Comparison of ENCODE assay signal across 17 cellular contexts in the genomic region with DNA sequence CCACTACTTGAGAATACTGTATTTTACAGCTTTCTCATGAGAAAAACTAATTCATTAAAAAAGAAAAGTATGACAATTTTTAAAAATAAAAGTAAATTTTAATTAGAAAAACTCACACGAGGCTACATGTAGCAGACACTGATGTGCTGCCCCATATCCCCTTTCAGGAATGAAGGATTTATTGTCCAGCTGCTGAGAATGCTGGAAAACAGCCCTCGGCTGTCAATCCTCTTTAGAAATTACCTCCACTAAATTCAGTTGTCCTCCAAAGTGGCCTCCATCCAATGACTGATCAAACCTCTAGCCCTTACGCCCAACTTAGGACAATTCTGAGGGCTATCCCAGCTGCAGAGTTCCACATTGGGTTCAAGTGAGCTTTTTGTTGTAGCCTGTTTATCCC. TPM values are rescaled to one million over a fixed set of nuclear protein-coding genes. Genes with fewer than 3 reads are reported as not detected.
A peak's percentile ranks its signal among the peaks of the same experiment; 100 is the strongest.
DNase-seq lines count a peak whose midpoint lies in the region; ATAC-seq and TF ChIP-seq lines count a peak whose summit lies in the region.
"Had no signal": no experiment of that assay in that cellular context is flagged by ENCODE, and none has a peak within 500 bp of the region (broad histone marks: within the 10 kb centered on the region; RNA-seq: fewer than 3 reads in every experiment).

No MANE protein-coding gene starts in this region.

- H3K9me3 ChIP-seq in heart right ventricle (peaks cover 0 to 27% (median 8%) of the 10 kb centered on the region in 11 donors), subcutaneous abdominal adipose tissue (ENCODE audit: control insufficient read depth in 5 of 5, low read length in 5 of 5) (peaks cover 0 to 10% (median 7%) of the 10 kb centered on the region in 5 donors)

- peak overlapping the region; percentile 61 for H2BK120ac ChIP-seq in mesendoderm (ENCODE audit: low read depth, low read length)

- no peak overlapping the region for H2BK15ac ChIP-seq in mesendoderm (replicated peaks; ENCODE audit: low read depth)

- peak overlapping the region; percentile 87 for H3K18ac ChIP-seq in mesendoderm (ENCODE audit: low read length)

- H3K56ac ChIP-seq in mesendoderm (ENCODE audit: low read length), result no peak overlapping the region

- H3K27me3 Mint-ChIP-seq in activated naive CD8-positive, alpha-beta T cell treated with anti-CD3 and anti-CD28 coated beads for 36 hours, result no peaks in the 10 kb centered on the region
- H3K27me3 Mint-ChIP-seq: effector memory CD8-positive, alpha-beta T cell; naive B cell; stimulated activated naive CD8-positive, alpha-beta T cell treated with anti-CD3 and anti-CD28 coated beads, Interleukin-15, Interleukin-2, amounts not matched to agents 100 ng/mL and 50 ng/mL, for 24 hours had no signal

- no peak overlapping the region for H3K4me3 Mint-ChIP-seq in activated naive CD8-positive, alpha-beta T cell treated with anti-CD3 and anti-CD28 coated beads for 36 hours
- H3K4me3 Mint-ChIP-seq: immature natural killer cell, naive B cell had no signal

- intact Hi-C loops in heart right ventricle (cut with DNase I) (loop anchor here in 1 of 10 donors (10.0 kb wide), 1 partner anchor 359 kb away; no protein-coding TSS in a partner anchor), left ventricle myocardium superior (cut with micrococcal nuclease) (no loop called here)

- H3K27me3 ChIP-seq in heart right ventricle (no peaks in the 10 kb centered on the region), mesendoderm (ENCODE audit: insufficient read depth, low read length, poor library complexity) (no peaks in the 10 kb centered on the region), subcutaneous abdominal adipose tissue (ENCODE audit: control insufficient read depth in 5 of 5, insufficient read depth in 4 of 5, low read length in 5 of 5) (no peaks in the 10 kb centered on the region)
- H3K27me3 ChIP-seq: sigmoid colon had no signal

- 65 to 67% methylated on average over 3 of the region's 3 CpGs for WGBS in heart right ventricle, 2 donors
- WGBS in mesendoderm (ENCODE audit: extremely low coverage, insufficient coverage, low lambda C conversion rate), result no CpG with 5 or more reads among the region's 3 CpGs

- H4K5ac ChIP-seq in mesendoderm (ENCODE audit: low read length), result no peak overlapping the region

- peaks cover 39% of the 10 kb centered on the region for H3K36me3 Mint-ChIP-seq in activated naive CD8-positive, alpha-beta T cell treated with anti-CD3 and anti-CD28 coated beads for 36 hours

- H3K9ac ChIP-seq in mesendoderm (ENCODE audit: low read length) (peak overlapping the region; percentile 25), subcutaneous abdominal adipose tissue (ENCODE audit: low read length in 5 of 5) (peak overlapping the region in 2 of 5 donors; percentile 16 to 56)

- TF ChIP-seq CTCF in heart right ventricle (IDR thresholded peaks at IDR 0.05), result no peak

- H3K23ac ChIP-seq in mesendoderm (ENCODE audit: low read length), result no peak overlapping the region

- H2BK5ac ChIP-seq in mesendoderm (ENCODE audit: low read length), result peak overlapping the region; percentile 17

- H3K4me2 ChIP-seq in mesendoderm (ENCODE audit: low read length), result no peak overlapping the region

- peaks cover 0 to 66% (median 39%) of the 10 kb centered on the region in 9 donors for H3K4me1 ChIP-seq in heart right ventricle
- H3K4me1 ChIP-seq in mesendoderm (ENCODE audit: control insufficient read depth, low read depth, low read length), result peaks cover 17% of the 10 kb centered on the region
- peaks cover 1 to 32% (median 26%) of the 10 kb centered on the region in 5 donors for H3K4me1 ChIP-seq in subcutaneous abdominal adipose tissue (ENCODE audit: control insufficient read depth in 5 of 5, insufficient read depth in 5 of 5, low read length in 5 of 5)

- DNase-seq in heart right ventricle (no peak), left ventricle myocardium superior (no peak), mesendoderm (no peak), pons (ENCODE audit: low spot score) (no peak)
- no peak for DNase-seq in activated naive CD8-positive, alpha-beta T cell treated with anti-CD3 and anti-CD28 coated beads for 36 hours
- no peak for DNase-seq in central memory CD4-positive, alpha-beta T cell
- DNase-seq: activated naive CD4-positive, alpha-beta T cell; AML-193; effector memory CD8-positive, alpha-beta T cell; GOT3; immature natural killer cell; naive B cell; sigmoid colon had no signal

- ATAC-seq in heart right ventricle (no peak), left ventricle myocardium superior (no peak), HG03095 (IDR thresholded peaks at IDR 0.05; ENCODE audit: unreplicated experiment) (no peak)
- ATAC-seq: effector memory CD8-positive, alpha-beta T cell had no signal

- peaks cover 0 to 18% (median 0%) of the 10 kb centered on the region in 9 donors for H3K36me3 ChIP-seq in heart right ventricle
- no peaks in the 10 kb centered on the region for H3K36me3 ChIP-seq in mesendoderm (ENCODE audit: control insufficient read depth, insufficient read depth, low read length)
- peaks cover 0 to 2% (median 0%) of the 10 kb centered on the region in 5 donors for H3K36me3 ChIP-seq in subcutaneous abdominal adipose tissue (ENCODE audit: control insufficient read depth in 5 of 5, insufficient read depth in 5 of 5, low read length in 5 of 5)
- H3K36me3 ChIP-seq: sigmoid colon had no signal

- H3K27ac ChIP-seq in heart right ventricle (peak overlapping the region in 7 of 10 donors; percentile 2 to 63 (median 54)), mesendoderm (ENCODE audit: low read depth, low read length) (no peak overlapping the region), subcutaneous abdominal adipose tissue (ENCODE audit: low read depth, low read length) (peak overlapping the region; percentile 67)

- H3K4ac ChIP-seq in mesendoderm (ENCODE audit: low read depth, low read length), result no peak overlapping the region

- H3K79me2 ChIP-seq in mesendoderm (ENCODE audit: control insufficient read depth, insufficient read depth, low read length), result peaks cover 68% of the 10 kb centered on the region

- H3K4me3 ChIP-seq in heart right ventricle (no peak overlapping the region), mesendoderm (ENCODE audit: low read length) (no peak overlapping the region), subcutaneous abdominal adipose tissue (ENCODE audit: low read depth in 1 of 5, low read length in 5 of 5) (no peak overlapping the region)
- H3K4me3 ChIP-seq: sigmoid colon, SK-N-MC had no signal

- H3K9me3 Mint-ChIP-seq in activated naive CD8-positive, alpha-beta T cell treated with anti-CD3 and anti-CD28 coated beads for 36 hours, result peaks cover 9% of the 10 kb centered on the region

- H2AK5ac ChIP-seq in mesendoderm (ENCODE audit: low read length), result no peak overlapping the region

- peak overlapping the region; percentile 28 for H4K8ac ChIP-seq in mesendoderm (ENCODE audit: low read depth, low read length)

- H3K4me1 Mint-ChIP-seq in activated naive CD8-positive, alpha-beta T cell treated with anti-CD3 and anti-CD28 coated beads for 36 hours, result peaks cover 39% of the 10 kb centered on the region

- peaks cover 7% of the 10 kb centered on the region for H3K79me1 ChIP-seq in mesendoderm (ENCODE audit: low read length)

- peak overlapping the region; percentile 86 for H3K27ac Mint-ChIP-seq in activated naive CD8-positive, alpha-beta T cell treated with anti-CD3 and anti-CD28 coated beads for 36 hours

RNA-seq across cellular contexts. Expression of a gene that starts 29.8 kb away (rescaled TPM):
- total RNA-seq in heart right ventricle (1 to 10 TPM; 6.9 to 9.4 (median 8.5) TPM), left ventricle myocardium superior (6.4 TPM)
- 1 to 10 TPM; 6.2 to 8.5 TPM for polyA plus RNA-seq in heart right ventricle
- total RNA-seq in activated naive CD8-positive, alpha-beta T cell treated with anti-CD3 and anti-CD28 coated beads for 36 hours, result 1 to 10 TPM; 7.3 to 8.8 TPM
- 10.3 TPM for polyA plus RNA-seq in mesendoderm (2013, experiment 1 of 2)
- polyA plus RNA-seq in mesendoderm (2013, experiment 2 of 2), result 9.5 TPM

RNA-seq across cellular contexts. Expression of a gene that starts 30.5 kb away (rescaled TPM):
- total RNA-seq in heart right ventricle (10 to 100 TPM; 42.1 to 60.4 (median 52.5) TPM), left ventricle myocardium superior (52.2 TPM)
- polyA plus RNA-seq in heart right ventricle, result 10 to 100 TPM; 10.5 to 13.8 TPM
- total RNA-seq in activated naive CD8-positive, alpha-beta T cell treated with anti-CD3 and anti-CD28 coated beads for 36 hours, result 10 to 100 TPM; 16.0 to 18.1 TPM
- polyA plus RNA-seq in mesendoderm (2013, experiment 1 of 2), result 31.7 TPM
- polyA plus RNA-seq in mesendoderm (2013, experiment 2 of 2), result 30.9 TPM
